12 cellular contexts compared by ENCODE assay signal in the genomic region with DNA sequence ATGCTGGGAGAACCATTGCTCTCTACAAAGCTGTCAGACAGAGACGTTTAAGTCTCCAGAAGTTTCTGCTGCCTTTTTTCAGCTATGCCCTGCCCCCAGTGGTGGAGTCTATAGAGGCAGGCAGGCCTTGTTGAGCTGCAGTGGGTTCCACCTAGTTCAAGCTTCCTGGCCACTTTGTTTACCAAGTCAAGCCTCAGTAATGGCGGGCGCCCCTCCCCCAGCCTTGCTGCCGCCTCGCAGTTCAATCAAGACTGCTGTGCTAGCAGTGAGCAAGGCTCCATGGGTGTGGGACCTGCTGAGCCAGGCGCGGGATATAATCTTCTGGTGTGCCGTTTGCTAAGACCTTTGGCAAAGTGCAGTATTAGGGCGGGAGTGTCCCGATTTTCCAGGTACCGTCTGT. TPM values are rescaled to one million over a fixed set of nuclear protein-coding genes. Genes with fewer than 3 reads are reported as not detected.
A peak's percentile ranks its signal among the peaks of the same experiment; 100 is the strongest.
DNase-seq lines count a peak whose midpoint lies in the region; ATAC-seq and TF ChIP-seq lines count a peak whose summit lies in the region.
"Had no signal": no experiment of that assay in that cellular context is flagged by ENCODE, and none has a peak within 500 bp of the region (broad histone marks: within the 10 kb centered on the region; RNA-seq: fewer than 3 reads in every experiment).

No MANE protein-coding gene starts in this region.

- H3K79me2 ChIP-seq in Karpas-422 (ENCODE audit: low read length), result peaks cover 25% of the 10 kb centered on the region; the same call in 1 of the 2 replicates

- no peak for TF ChIP-seq POLR2A in suprapubic skin (IDR thresholded peaks at IDR 0.05)

- H3K27ac ChIP-seq in Karpas-422 (ENCODE audit: low read length), result no peak overlapping the region
- H3K27ac ChIP-seq in suprapubic skin, result no peak overlapping the region

- no peaks in the 10 kb centered on the region for H3K27me3 Mint-ChIP-seq in activated naive CD4-positive, alpha-beta T cell treated with anti-CD3 and anti-CD28 coated beads, Interleukin-2, amount 10 ng/mL, durations not matched to agents 7 days and 5 days
- H3K27me3 Mint-ChIP-seq: activated T-helper 17 cell treated with anti-CD3 and anti-CD28 coated beads, Interleukin-2, amount 50 U/mL, for 72 hours had no signal

- DNase-seq in SHP77 (lab: John Stamatoyannopoulos, UW) (peak; percentile 2 to 3), SHP77 treated with DMSO at 0.1 percent for 48 hours (lab: John Stamatoyannopoulos, UW) (no peak), Karpas-422 (peak; percentile 73), posterior vena cava (ENCODE audit: low spot score) (peak; percentile 76), suprapubic skin (ENCODE audit: low spot score in 2 of 2) (no peak)
- peak; percentile 26 for DNase-seq in activated naive CD4-positive, alpha-beta T cell treated with anti-CD3 and anti-CD28 coated beads, Interleukin-2, amount 10 ng/mL, durations not matched to agents 7 days and 5 days
- DNase-seq: effector CD8-positive, alpha-beta T cell; NCI-H2107 had no signal

- no peak overlapping the region for H3K4me3 Mint-ChIP-seq in activated naive CD4-positive, alpha-beta T cell treated with anti-CD3 and anti-CD28 coated beads, Interleukin-2, amount 10 ng/mL, durations not matched to agents 7 days and 5 days
- H3K4me3 Mint-ChIP-seq: activated T-helper 17 cell treated with anti-CD3 and anti-CD28 coated beads, Interleukin-2, amount 50 U/mL, for 72 hours had no signal

- H3K9me3 Mint-ChIP-seq in activated naive CD4-positive, alpha-beta T cell treated with anti-CD3 and anti-CD28 coated beads, Interleukin-2, amount 10 ng/mL, durations not matched to agents 7 days and 5 days, result peaks cover 3% of the 10 kb centered on the region
- H3K9me3 Mint-ChIP-seq: activated T-helper 17 cell treated with anti-CD3 and anti-CD28 coated beads, Interleukin-2, amount 50 U/mL, for 72 hours had no signal

- peaks cover 6% of the 10 kb centered on the region; the same call in 1 of the 2 replicates for H3K36me3 ChIP-seq in Karpas-422 (ENCODE audit: insufficient read depth, low read length)
- H3K36me3 ChIP-seq in suprapubic skin, result peaks cover 40% of the 10 kb centered on the region

- no peak for TF ChIP-seq EP300 in suprapubic skin (IDR thresholded peaks at IDR 0.05)

- H3K36me3 Mint-ChIP-seq in activated naive CD4-positive, alpha-beta T cell treated with anti-CD3 and anti-CD28 coated beads, Interleukin-2, amount 10 ng/mL, durations not matched to agents 7 days and 5 days, result peaks cover 59% of the 10 kb centered on the region

- H4K20me1 ChIP-seq in Karpas-422 (ENCODE audit: insufficient read depth, low read depth, low read length), result no peaks in the 10 kb centered on the region

- no peak overlapping the region for H2AFZ ChIP-seq in Karpas-422 (ENCODE audit: low read length)

- no peaks in the 10 kb centered on the region for H3K9me3 ChIP-seq in Karpas-422 (ENCODE audit: low read length)
- no peaks in the 10 kb centered on the region for H3K9me3 ChIP-seq in suprapubic skin

- H3K27ac Mint-ChIP-seq in activated naive CD4-positive, alpha-beta T cell treated with anti-CD3 and anti-CD28 coated beads, Interleukin-2, amount 10 ng/mL, durations not matched to agents 7 days and 5 days, result no peak overlapping the region
- H3K27ac Mint-ChIP-seq: activated T-helper 17 cell treated with anti-CD3 and anti-CD28 coated beads, Interleukin-2, amount 50 U/mL, for 72 hours had no signal

- WGBS in suprapubic skin, result 92% methylated on average over 10 of the region's 11 CpGs

- H3K27me3 ChIP-seq in Karpas-422 (ENCODE audit: low read length) (no peaks in the 10 kb centered on the region), suprapubic skin (no peaks in the 10 kb centered on the region)

- H3K4me2 ChIP-seq in Karpas-422 (ENCODE audit: low read depth, low read length, poor library complexity, severe bottlenecking), result no peak overlapping the region

- H3K4me1 ChIP-seq in Karpas-422 (ENCODE audit: low read length) (no peaks in the 10 kb centered on the region), suprapubic skin (no peaks in the 10 kb centered on the region)

- H3K9ac ChIP-seq in Karpas-422 (ENCODE audit: low read length), result no peak overlapping the region

- intact Hi-C loops in posterior vena cava (cut with DNase I), result no loop called here

- H3K4me3 ChIP-seq in Karpas-422 (ENCODE audit: low read length) (no peak overlapping the region), suprapubic skin (no peak overlapping the region)

- ATAC-seq in GM18511 (IDR thresholded peaks at IDR 0.05; ENCODE audit: unreplicated experiment), result no peak
- no peak for ATAC-seq in GM21723 (IDR thresholded peaks at IDR 0.05; ENCODE audit: unreplicated experiment)
- ATAC-seq: activated T-helper 17 cell treated with anti-CD3 and anti-CD28 coated beads, Interleukin-2, amount 50 U/mL, for 72 hours had no signal

- TF ChIP-seq CTCF in suprapubic skin (IDR thresholded peaks at IDR 0.05), result no peak

- CTCF ChIA-PET in activated naive CD4-positive, alpha-beta T cell treated with anti-CD3 and anti-CD28 coated beads, Interleukin-2, amount 10 ng/mL, durations not matched to agents 7 days and 5 days (lab: Charles Lee), result interaction anchor here (0.8 to 2.4 kb wide), 8 partner anchors 9 to 73 kb away, joined by 3 to 15 read pairs (median 3); no protein-coding TSS in a partner anchor

- H3K4me1 Mint-ChIP-seq in activated naive CD4-positive, alpha-beta T cell treated with anti-CD3 and anti-CD28 coated beads, Interleukin-2, amount 10 ng/mL, durations not matched to agents 7 days and 5 days, result no peaks in the 10 kb centered on the region

- no peaks in the 10 kb centered on the region for H3K9me2 ChIP-seq in Karpas-422 (replicated peaks; ENCODE audit: insufficient read depth, low read length)

RNA-seq across cellular contexts. Expression of a gene that starts 52.7 kb away (rescaled TPM):
- total RNA-seq in Karpas-422 (2014; rRNA removed; shearing (Covaris generic); ENCODE audit: low replicate concordance), result not detected in 2 replicates
- total RNA-seq in posterior vena cava (not detected), suprapubic skin (10 to 100 TPM in 1 of 4 donors, not detected in 3; 15.5 TPM)
- total RNA-seq: activated T-helper 17 cell treated with anti-CD3 and anti-CD28 coated beads, Interleukin-2, amount 50 U/mL, for 72 hours; pulmonary artery endothelial cell had no signal

Comparison
In these comparisons a context has a peak if more than half of its experiments do, and no peak if none do; other contexts are left out.
1. DNase-seq: peak in SHP77 (2 of 2), Karpas-422 (single experiment), activated naive CD4-positive, alpha-beta T cell treated with anti-CD3 and anti-CD28 coated beads, Interleukin-2, amount 10 ng/mL, durations not matched to agents 7 days and 5 days (single experiment) and posterior vena cava (single experiment); none in SHP77 treated with DMSO at 0.1 percent for 48 hours (single experiment) and suprapubic skin (0 of 2).